Comparison of ENCODE assay signal across 8 cellular contexts in the genomic region with DNA sequence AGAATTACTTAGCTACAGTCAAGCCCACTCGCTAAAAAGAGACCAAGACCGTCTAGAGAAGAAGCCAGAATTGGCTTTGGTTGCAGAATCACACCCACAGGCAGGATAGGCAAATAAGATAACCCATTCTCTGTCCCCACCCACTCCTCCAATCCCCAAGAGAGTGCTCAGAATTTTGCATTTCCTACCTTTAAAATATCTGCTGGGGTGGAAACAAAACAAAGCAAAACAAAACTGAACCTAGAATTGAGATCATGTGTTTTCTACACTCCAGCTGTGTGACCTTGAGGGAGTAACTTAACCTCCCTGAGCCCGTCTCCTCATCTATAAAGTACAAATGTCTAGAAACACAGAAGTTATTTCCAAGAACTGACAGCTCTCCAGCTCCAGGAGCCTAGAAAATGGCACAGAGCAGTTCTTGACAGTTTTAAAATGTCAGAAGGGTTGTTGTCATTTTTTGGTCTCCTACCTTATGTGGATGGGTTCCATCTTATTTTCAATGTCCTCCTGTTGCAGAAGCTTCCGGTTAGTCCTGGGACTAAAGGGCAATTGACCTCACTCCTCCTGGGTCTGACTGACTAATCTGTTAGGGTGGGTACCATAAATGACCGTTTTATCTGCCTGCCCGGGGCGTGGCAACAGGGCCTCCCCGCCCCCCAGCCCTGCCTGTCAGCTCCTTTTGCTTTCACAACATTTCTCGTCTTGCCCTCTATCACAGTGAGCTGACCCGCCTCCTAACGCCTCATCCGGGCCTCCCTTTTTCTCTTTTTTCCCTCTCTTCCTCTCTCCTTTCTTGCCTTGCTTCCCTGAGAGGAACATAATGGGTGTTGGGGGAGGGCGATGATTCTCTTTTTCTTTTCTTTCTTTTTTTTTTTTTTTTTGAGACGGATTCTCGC.
DNase-seq lines count a peak whose midpoint lies in the region; ATAC-seq, FAIRE-seq and TF ChIP-seq lines count a peak whose summit lies in the region.

No MANE protein-coding gene starts in this region.

- H3K36me3 Mint-ChIP-seq in nephron progenitor cell (ENCODE audit: low read depth) = no peaks in the 10 kb centered on the region

- H3K4me1 ChIP-seq in adrenal gland (replicated peaks in 1 of 2) = peaks cover 43 to 48% of the 10 kb centered on the region in 2 donors
- H3K4me1 ChIP-seq in esophagus muscularis mucosa = no peaks in the 10 kb centered on the region

- H3K9me3 Mint-ChIP-seq in nephron progenitor cell = no peaks in the 10 kb centered on the region

- H3K27me3 ChIP-seq in adrenal gland = no peaks in the 10 kb centered on the region
- no peaks in the 10 kb centered on the region for H3K27me3 ChIP-seq in esophagus muscularis mucosa

- peaks cover 50% of the 10 kb centered on the region for H3K4me1 Mint-ChIP-seq in nephron progenitor cell

- no peak for FAIRE-seq in D721Med (lab: Jason Lieb, UNC)

- H3K4me3 Mint-ChIP-seq in nephron progenitor cell = no peak overlapping the region

- intact Hi-C loops in adrenal gland (cut with DNase I) (no loop called here), esophagus muscularis mucosa (cut with DNase I) (no loop called here)

- ATAC-seq in GM18498 (IDR thresholded peaks at IDR 0.05; ENCODE audit: unreplicated experiment) = peak; percentile 91
- ATAC-seq in GM21515 (IDR thresholded peaks at IDR 0.05; ENCODE audit: unreplicated experiment) = peak; percentile 85
- peak; percentile 66 for ATAC-seq in HG03575 (IDR thresholded peaks at IDR 0.05; ENCODE audit: extremely low read depth, insufficient number of reproducible peaks, low FRiP score, unreplicated experiment)

- DNase-seq in adrenal gland (peak; percentile 42 to 85 (median 75)), nephron progenitor cell (peak; percentile 16), NCI-H1105 treated with DMSO at 0.1 percent for 48 hours (lab: John Stamatoyannopoulos, UW) (no peak), esophagus muscularis mucosa (ENCODE audit: extremely low spot score) (no peak), D721Med (ENCODE audit: insufficient read length, low spot score) (no peak)

- H3K27ac ChIP-seq in adrenal gland (peak overlapping the region; percentile 39 to 83 (median 60)), esophagus muscularis mucosa (replicated peaks in 1 of 4) (no peak overlapping the region)

- no peaks in the 10 kb centered on the region for H3K36me3 ChIP-seq in adrenal gland (replicated peaks in 1 of 2)
- no peaks in the 10 kb centered on the region for H3K36me3 ChIP-seq in esophagus muscularis mucosa

- H3K9me3 ChIP-seq in adrenal gland (replicated peaks in 1 of 3) = no peaks in the 10 kb centered on the region
- H3K9me3 ChIP-seq in esophagus muscularis mucosa = no peaks in the 10 kb centered on the region

- H3K4me3 ChIP-seq in adrenal gland = peak overlapping the region in 1 of 4 donors; percentile 1
- H3K4me3 ChIP-seq in esophagus muscularis mucosa = no peak overlapping the region

- TF ChIP-seq POLR2A in adrenal gland (IDR thresholded peaks at IDR 0.05) (peak in 1 of 2 donors; percentile 47), esophagus muscularis mucosa (IDR thresholded peaks at IDR 0.05; ENCODE audit: low read depth) (no peak)

- peaks cover 3% of the 10 kb centered on the region for H3K27me3 Mint-ChIP-seq in nephron progenitor cell (ENCODE audit: low read depth, poor library complexity)

- TF ChIP-seq CTCF in adrenal gland (IDR thresholded peaks at IDR 0.05) = no peak
- no peak for TF ChIP-seq CTCF in nephron progenitor cell (IDR thresholded peaks at IDR 0.05)
- no peak for TF ChIP-seq CTCF in esophagus muscularis mucosa (IDR thresholded peaks at IDR 0.05)
- TF ChIP-seq CTCF in D721Med (IDR thresholded peaks at IDR 0.05; ENCODE audit: insufficient read depth, missing control alignments) = no peak

- H3K27ac Mint-ChIP-seq in nephron progenitor cell = peak overlapping the region; percentile 20

- no peak for TF ChIP-seq EP300 in esophagus muscularis mucosa (IDR thresholded peaks at IDR 0.05)

- WGBS in adrenal gland, 4 donors = 28 to 34% (median 31%) methylated on average over 11 to 15 of the region's 15 CpGs
- 62% methylated on average over 14 of the region's 15 CpGs for WGBS in esophagus muscularis mucosa

Comparison
In these comparisons a context has a peak if more than half of its experiments do, and no peak if none do; other contexts are left out.
1. DNase-seq: peak in adrenal gland (7 of 7) and nephron progenitor cell (single experiment); none in NCI-H1105 treated with DMSO at 0.1 percent for 48 hours (single experiment), esophagus muscularis mucosa (single experiment) and D721Med (single experiment).
2. H3K27ac ChIP-seq: peak in adrenal gland (5 of 5); none in esophagus muscularis mucosa (0 of 4).
3. Peak in every context shown above with its lines, with median percentiles within 50 percentile points of each other: ATAC-seq.